8 cellular contexts compared by ENCODE assay signal in genomic region chr17:40035162-40035559, GRCh38. TPM values are rescaled to one million over a fixed set of nuclear protein-coding genes. Genes with fewer than 3 reads are reported as not detected.
DNase-seq lines count a peak whose midpoint lies in the region; ATAC-seq, FAIRE-seq and TF ChIP-seq lines count a peak whose summit lies in the region.

No MANE protein-coding gene starts in this region.

- FAIRE-seq in keratinocyte (lab: Jason Lieb, UNC) = no peak

- H3K27me3 ChIP-seq in HAP-1 (ENCODE audit: low read depth) (no peaks in the 10 kb centered on the region), keratinocyte (ENCODE audit: control insufficient read depth, extremely low read depth, insufficient read depth, low read length) (no peaks in the 10 kb centered on the region)

- no peaks in the 10 kb centered on the region for H3K9me3 Mint-ChIP-seq in activated CD8-positive, alpha-beta memory T cell treated with anti-CD3 and anti-CD28 coated beads, Interleukin-2, amount 10 ng/mL, durations not matched to agents 7 days and 5 days (ENCODE audit: low read depth)

- H3K27me3 Mint-ChIP-seq in activated CD8-positive, alpha-beta memory T cell treated with anti-CD3 and anti-CD28 coated beads, Interleukin-2, amount 10 ng/mL, durations not matched to agents 7 days and 5 days = no peaks in the 10 kb centered on the region

- no peak for ATAC-seq in activated CD8-positive, alpha-beta memory T cell treated with anti-CD3 and anti-CD28 coated beads, Interleukin-2, amount 10 ng/mL, durations not matched to agents 7 days and 5 days

- H3K36me3 Mint-ChIP-seq in activated CD8-positive, alpha-beta memory T cell treated with anti-CD3 and anti-CD28 coated beads, Interleukin-2, amount 10 ng/mL, durations not matched to agents 7 days and 5 days = peaks cover 6% of the 10 kb centered on the region

- H3K4me3 ChIP-seq in HAP-1 (no peak overlapping the region), keratinocyte (ENCODE audit: control insufficient read depth in 2 of 3, extremely low read depth in 1 of 3, insufficient read depth in 2 of 3, low read depth in 1 of 3, low read length in 3 of 3) (no peak overlapping the region)

- dilution Hi-C loops in keratinocyte (cut with MboI; ENCODE audit: extremely low pct_ligation_motif_present, low sequenced_read_pairs) = no loop called here

- no peak overlapping the region for H3K9ac ChIP-seq in keratinocyte (ENCODE audit: control insufficient read depth, extremely low read depth, insufficient read depth, low read length)

- no peaks in the 10 kb centered on the region for H3K4me1 ChIP-seq in HAP-1
- peaks cover 22% of the 10 kb centered on the region for H3K4me1 ChIP-seq in keratinocyte (ENCODE audit: control insufficient read depth, extremely low read depth, insufficient read depth, low read length)

- H3K4me2 ChIP-seq in keratinocyte (ENCODE audit: control insufficient read depth, extremely low read depth, insufficient read depth, low read depth, low read length) = no peak overlapping the region

- no peak overlapping the region for H3K27ac Mint-ChIP-seq in activated CD8-positive, alpha-beta memory T cell treated with anti-CD3 and anti-CD28 coated beads, Interleukin-2, amount 10 ng/mL, durations not matched to agents 7 days and 5 days

- H3K4me1 Mint-ChIP-seq in activated CD8-positive, alpha-beta memory T cell treated with anti-CD3 and anti-CD28 coated beads, Interleukin-2, amount 10 ng/mL, durations not matched to agents 7 days and 5 days = no peaks in the 10 kb centered on the region

- no peaks in the 10 kb centered on the region for H3K9me3 ChIP-seq in HAP-1
- no peaks in the 10 kb centered on the region for H3K9me3 ChIP-seq in keratinocyte (ENCODE audit: control insufficient read depth, low read depth, low read length)

- no peaks in the 10 kb centered on the region for H4K20me1 ChIP-seq in keratinocyte (ENCODE audit: control insufficient read depth, extremely low read depth, insufficient read depth, low read length)

- H3K4me3 Mint-ChIP-seq in activated CD8-positive, alpha-beta memory T cell treated with anti-CD3 and anti-CD28 coated beads, Interleukin-2, amount 10 ng/mL, durations not matched to agents 7 days and 5 days = no peak overlapping the region

- TF ChIP-seq CTCF in keratinocyte (optimal IDR thresholded peaks at IDR 0.05 in 1 of 3, IDR thresholded peaks at IDR 0.05 in 1 of 3, conservative IDR thresholded peaks at IDR 0.05 in 1 of 3; ENCODE audit: extremely low read depth in 1 of 3, insufficient read depth in 2 of 3, low read length in 3 of 3) = peak; percentile 65 to 74 (median 67)

- in situ Hi-C loops in HAP-1 (cut with MboI; ENCODE audit: low sequenced_read_pairs) = loop anchor here (10.0 kb wide), 1 partner anchor 130 kb away; no protein-coding TSS in a partner anchor

- CTCF ChIA-PET in activated CD8-positive, alpha-beta memory T cell treated with anti-CD3 and anti-CD28 coated beads, Interleukin-2, amount 10 ng/mL, durations not matched to agents 7 days and 5 days (lab: Charles Lee) = interaction anchor here (1.3 to 3.6 kb wide), 3 partner anchors 8 to 78 kb away, joined by 3 to 23 read pairs (median 6); no protein-coding TSS in a partner anchor

- H3K27ac ChIP-seq in keratinocyte (ENCODE audit: control insufficient read depth, insufficient read depth, low read length) = no peak overlapping the region

- peaks cover 58% of the 10 kb centered on the region for H3K36me3 ChIP-seq in HAP-1 (replicated peaks)
- peaks cover 15 to 21% of the 10 kb centered on the region in 2 experiments for H3K36me3 ChIP-seq in keratinocyte (ENCODE audit: control insufficient read depth in 2 of 2, extremely low read depth in 1 of 2, insufficient read depth in 2 of 2, low read length in 2 of 2)

- H3K79me2 ChIP-seq in keratinocyte (ENCODE audit: control insufficient read depth, insufficient read depth, low read length) = no peaks in the 10 kb centered on the region

- H2AFZ ChIP-seq in keratinocyte (ENCODE audit: control insufficient read depth, low read length) = no peak overlapping the region

- H3K9me1 ChIP-seq in keratinocyte (ENCODE audit: control insufficient read depth, extremely low read depth, insufficient read depth, low read length) = no peaks in the 10 kb centered on the region

- DNase-seq in AML-193 (lab: John Stamatoyannopoulos, UW) (peak; percentile 13 to 17), HAP-1 (ENCODE audit: low spot score in 2 of 2) (peak; percentile 52 to 75), UCSD-AML1 (lab: John Stamatoyannopoulos, UW; ENCODE audit: unreplicated experiment) (peak; percentile 26), keratinocyte (ENCODE audit: low read depth, low spot score) (no peak), NCI-H128 (lab: John Stamatoyannopoulos, UW; ENCODE audit: unreplicated experiment) (no peak)
- no peak for DNase-seq in activated CD8-positive, alpha-beta memory T cell treated with anti-CD3 and anti-CD28 coated beads, Interleukin-2, amount 10 ng/mL, durations not matched to agents 7 days and 5 days
- DNase-seq in activated naive CD4-positive, alpha-beta T cell (lab: John Stamatoyannopoulos, UW) = no peak
- DNase-seq in stimulated activated CD4-positive, alpha-beta T cell treated with anti-CD3 and anti-CD28 coated beads, Interleukin-4, amount 100 ng/mL, for 4 hours = no peak

RNA-seq across cellular contexts. Expression of gene MED24, which starts 19.0 kb away (rescaled TPM):
- 45.3 to 77.3 TPM (median 47.2 TPM) in 3 replicates for polyA plus RNA-seq in keratinocyte
- 20.0 TPM for polyA plus RNA-seq in keratinocyte (2011; ENCODE audit: low read depth)
- polyA plus RNA-seq in keratinocyte (2011; cell fraction: cytosol; rRNA removed) = 54.1 and 62.2 TPM in 2 replicates
- 134 and 168 TPM in 2 replicates for polyA plus RNA-seq in keratinocyte (2011; cell fraction: nucleus; rRNA removed)
- polyA plus RNA-seq in keratinocyte (2012; ENCODE audit: low replicate concordance) = 30.8 and 51.5 TPM in 2 replicates
- polyA minus RNA-seq in keratinocyte = 82.2 to 244 TPM (median 85.5 TPM) in 3 replicates
- 97.8 TPM for polyA minus RNA-seq in keratinocyte (2011; cell fraction: cytosol; rRNA and poly(A)+ RNA removed)
- polyA minus RNA-seq in keratinocyte (2011; cell fraction: nucleus; rRNA and poly(A)+ RNA removed) = 89.3 and 107 TPM in 2 replicates
- 100 to 1,000 TPM in 1 of 2 experiments, 10 to 100 TPM in 1; 98.0 to 107 TPM for total RNA-seq in activated CD8-positive, alpha-beta memory T cell treated with anti-CD3 and anti-CD28 coated beads, Interleukin-2, amount 10 ng/mL, durations not matched to agents 7 days and 5 days

RNA-seq across cellular contexts. Expression of gene CSF3, which starts 19.9 kb away (rescaled TPM):
- polyA plus RNA-seq in keratinocyte = 0.19 to 0.84 TPM (median 0.76 TPM) in 3 replicates
- polyA plus RNA-seq in keratinocyte (2011; ENCODE audit: low read depth) = not detected
- polyA plus RNA-seq in keratinocyte (2011; cell fraction: cytosol; rRNA removed) = 0.26 and 0.30 TPM in 2 replicates
- polyA plus RNA-seq in keratinocyte (2011; cell fraction: nucleus; rRNA removed) = 0.43 and 0.45 TPM in 2 replicates
- 0.66 TPM in 1 of 2 replicates, not detected in the other for polyA plus RNA-seq in keratinocyte (2012; ENCODE audit: low replicate concordance)
- polyA minus RNA-seq in keratinocyte = 0.19 to 0.72 TPM (median 0.40 TPM) in 3 replicates
- polyA minus RNA-seq in keratinocyte (2011; cell fraction: cytosol; rRNA and poly(A)+ RNA removed) = not detected
- polyA minus RNA-seq in keratinocyte (2011; cell fraction: nucleus; rRNA and poly(A)+ RNA removed) = 0.53 TPM in 1 of 2 replicates, not detected in the other
- not detected for total RNA-seq in activated CD8-positive, alpha-beta memory T cell treated with anti-CD3 and anti-CD28 coated beads, Interleukin-2, amount 10 ng/mL, durations not matched to agents 7 days and 5 days

RNA-seq across cellular contexts. Expression of gene THRA, which starts 27.6 kb away (rescaled TPM):
- polyA plus RNA-seq in keratinocyte = 3.3 to 5.9 TPM (median 4.5 TPM) in 3 replicates
- 2.3 TPM for polyA plus RNA-seq in keratinocyte (2011; ENCODE audit: low read depth)
- polyA plus RNA-seq in keratinocyte (2011; cell fraction: cytosol; rRNA removed) = 2.5 and 4.4 TPM in 2 replicates
- 5.2 and 5.8 TPM in 2 replicates for polyA plus RNA-seq in keratinocyte (2011; cell fraction: nucleus; rRNA removed)
- 4.9 and 8.4 TPM in 2 replicates for polyA plus RNA-seq in keratinocyte (2012; ENCODE audit: low replicate concordance)
- 4.8 to 14.7 TPM (median 4.9 TPM) in 3 replicates for polyA minus RNA-seq in keratinocyte
- polyA minus RNA-seq in keratinocyte (2011; cell fraction: cytosol; rRNA and poly(A)+ RNA removed) = 5.6 TPM
- polyA minus RNA-seq in keratinocyte (2011; cell fraction: nucleus; rRNA and poly(A)+ RNA removed) = 2.4 and 3.2 TPM in 2 replicates
- total RNA-seq in activated CD8-positive, alpha-beta memory T cell treated with anti-CD3 and anti-CD28 coated beads, Interleukin-2, amount 10 ng/mL, durations not matched to agents 7 days and 5 days = 1 to 10 TPM; 5.9 to 8.3 TPM

RNA-seq across cellular contexts. Expression of gene PSMD3, which starts 54.6 kb away (rescaled TPM):
- 97.1 to 169 TPM (median 108 TPM) in 3 replicates for polyA plus RNA-seq in keratinocyte
- polyA plus RNA-seq in keratinocyte (2011; ENCODE audit: low read depth) = 105 TPM
- 108 and 128 TPM in 2 replicates for polyA plus RNA-seq in keratinocyte (2011; cell fraction: cytosol; rRNA removed)
- polyA plus RNA-seq in keratinocyte (2011; cell fraction: nucleus; rRNA removed) = 162 and 174 TPM in 2 replicates
- 129 and 159 TPM in 2 replicates for polyA plus RNA-seq in keratinocyte (2012; ENCODE audit: low replicate concordance)
- polyA minus RNA-seq in keratinocyte = 114 to 244 TPM (median 137 TPM) in 3 replicates
- 90.9 TPM for polyA minus RNA-seq in keratinocyte (2011; cell fraction: cytosol; rRNA and poly(A)+ RNA removed)
- polyA minus RNA-seq in keratinocyte (2011; cell fraction: nucleus; rRNA and poly(A)+ RNA removed) = 61.0 and 68.6 TPM in 2 replicates
- 100 to 1,000 TPM; 106 to 138 TPM for total RNA-seq in activated CD8-positive, alpha-beta memory T cell treated with anti-CD3 and anti-CD28 coated beads, Interleukin-2, amount 10 ng/mL, durations not matched to agents 7 days and 5 days

Comparison
In these comparisons a context has a peak if more than half of its experiments do, and no peak if none do; other contexts are left out.
1. DNase-seq: peak in AML-193 (2 of 2), HAP-1 (2 of 2) and UCSD-AML1 (single experiment); none in keratinocyte (single experiment), activated CD8-positive, alpha-beta memory T cell treated with anti-CD3 and anti-CD28 coated beads, Interleukin-2, amount 10 ng/mL, durations not matched to agents 7 days and 5 days (single experiment), activated naive CD4-positive, alpha-beta T cell (0 of 4), stimulated activated CD4-positive, alpha-beta T cell treated with anti-CD3 and anti-CD28 coated beads, Interleukin-4, amount 100 ng/mL, for 4 hours (0 of 2) and NCI-H128 (single experiment).